In the genomic region with DNA sequence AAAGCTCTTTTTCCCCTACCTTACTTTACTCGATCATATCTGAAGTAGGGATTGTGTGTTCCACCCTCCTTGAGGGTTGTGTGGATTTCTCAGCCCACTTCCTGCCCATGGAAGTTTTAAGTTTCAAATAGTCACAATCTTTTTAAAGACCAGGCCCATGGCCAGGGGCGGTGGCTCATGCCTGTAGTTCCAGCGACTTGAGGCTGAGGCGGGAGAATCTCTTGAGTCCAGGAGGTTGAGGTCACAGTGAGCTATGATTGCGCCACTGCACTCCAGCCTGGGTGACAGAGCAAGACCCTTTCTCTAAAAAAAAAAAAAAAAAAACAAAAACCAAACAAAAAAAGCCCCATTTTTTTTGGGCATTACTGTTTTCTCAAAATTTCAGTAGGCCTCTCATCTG, we compare ENCODE assay signal across 12 cellular contexts. TPM values are rescaled to one million over a fixed set of nuclear protein-coding genes. Genes with fewer than 3 reads are reported as not detected.
DNase-seq lines count a peak whose midpoint lies in the region; ATAC-seq and TF ChIP-seq lines count a peak whose summit lies in the region.
"Had no signal": no experiment of that assay in that cellular context is flagged by ENCODE, and none has a peak within 500 bp of the region (broad histone marks: within the 10 kb centered on the region; RNA-seq: fewer than 3 reads in every experiment).

No MANE protein-coding gene starts in this region.

- no peak overlapping the region for H3K27ac Mint-ChIP-seq in endodermal cell

- H3K4me3 ChIP-seq in heart right ventricle: no peak overlapping the region
- H3K4me3 ChIP-seq in endodermal cell (ENCODE audit: low read length): no peak overlapping the region

- H3K27me3 ChIP-seq in heart right ventricle (no peaks in the 10 kb centered on the region), endodermal cell (ENCODE audit: control insufficient read depth, insufficient read depth, low read length, poor library complexity, severe bottlenecking) (no peaks in the 10 kb centered on the region)

- intact Hi-C loops in Right ventricle myocardium inferior (cut with DNase I): no loop called here
- intact Hi-C loops in cardiac septum (cut with DNase I): loop anchor here (10.0 kb wide), 1 partner anchor 253 kb away; no protein-coding TSS in a partner anchor
- intact Hi-C loops in heart right ventricle (cut with DNase I): loop anchor here in 4 of 10 donors (10.0 kb wide), 2 partner anchors 103 to 163 kb away; no protein-coding TSS in a partner anchor
- intact Hi-C loops in sciatic nerve (cut with DNase I): loop anchor here (10.0 kb wide), 1 partner anchor 163 kb away; no protein-coding TSS in a partner anchor

- H3K4me3 Mint-ChIP-seq in endodermal cell: no peak overlapping the region
- H3K4me3 Mint-ChIP-seq: activated CD4-positive, alpha-beta T cell treated with anti-CD3 and anti-CD28 coated beads, Interleukin-2, amount 10 ng/mL, durations not matched to agents 7 days and 5 days had no signal

- no peaks in the 10 kb centered on the region for H3K27me3 Mint-ChIP-seq in endodermal cell (ENCODE audit: insufficient read depth)
- H3K27me3 Mint-ChIP-seq: activated CD4-positive, alpha-beta T cell treated with anti-CD3 and anti-CD28 coated beads, Interleukin-2, amount 10 ng/mL, durations not matched to agents 7 days and 5 days had no signal

- no peaks in the 10 kb centered on the region for H3K4me1 Mint-ChIP-seq in endodermal cell

- H3K36me3 ChIP-seq in heart right ventricle (peaks cover 0 to 47% (median 0%) of the 10 kb centered on the region in 9 donors), endodermal cell (ENCODE audit: control insufficient read depth, insufficient read depth, low read length) (peaks cover 13% of the 10 kb centered on the region)

- H3K9ac ChIP-seq in endodermal cell (ENCODE audit: extremely low read depth, low read length, poor library complexity, severe bottlenecking): no peak overlapping the region

- peaks cover 25% of the 10 kb centered on the region for H3K36me3 Mint-ChIP-seq in endodermal cell (ENCODE audit: low read depth)

- ATAC-seq in Right ventricle myocardium inferior: peak; percentile 84
- ATAC-seq in heart right ventricle: peak; percentile 61 to 82 (median 76)
- peak; percentile 67 for ATAC-seq in sciatic nerve
- ATAC-seq in GM19455 (IDR thresholded peaks at IDR 0.05; ENCODE audit: unreplicated experiment): no peak
- no peak for ATAC-seq in GM18498 (IDR thresholded peaks at IDR 0.05; ENCODE audit: unreplicated experiment)

- DNase-seq in Right ventricle myocardium inferior (ENCODE audit: missing footprints) (peak; percentile 86), cardiac septum (ENCODE audit: low spot score) (no peak), heart right ventricle (peak; percentile 63 to 71), sciatic nerve (ENCODE audit: low spot score) (peak; percentile 71), endodermal cell (no peak)
- DNase-seq in activated CD4-positive, CD25-positive, alpha-beta regulatory T cell (lab: John Stamatoyannopoulos, UW): no peak
- DNase-seq: activated CD4-positive, alpha-beta T cell treated with anti-CD3 and anti-CD28 coated beads, Interleukin-2, amount 10 ng/mL, durations not matched to agents 7 days and 5 days; kidney glomerular epithelial cell; NCI-H2227 treated with DMSO at 0.1 percent for 48 hours had no signal

- H3K4me1 ChIP-seq in heart right ventricle (peaks cover under 1 to 27% (median 10%) of the 10 kb centered on the region in 9 donors), endodermal cell (ENCODE audit: control insufficient read depth, insufficient read depth, low read length) (no peaks in the 10 kb centered on the region)

- H3K9me3 ChIP-seq in heart right ventricle: peaks cover 0 to 9% (median 0%) of the 10 kb centered on the region in 11 donors
- H3K9me3 ChIP-seq in endodermal cell (ENCODE audit: control insufficient read depth, low read length): no peaks in the 10 kb centered on the region

- H3K27ac ChIP-seq in heart right ventricle: peak overlapping the region; percentile 52 to 85 (median 78)
- no peak overlapping the region for H3K27ac ChIP-seq in endodermal cell (ENCODE audit: low read depth, low read length)

- H3K9me3 Mint-ChIP-seq in endodermal cell: no peaks in the 10 kb centered on the region
- H3K9me3 Mint-ChIP-seq: activated CD4-positive, alpha-beta T cell treated with anti-CD3 and anti-CD28 coated beads, Interleukin-2, amount 10 ng/mL, durations not matched to agents 7 days and 5 days had no signal

- TF ChIP-seq CTCF in heart right ventricle (IDR thresholded peaks at IDR 0.05) (no peak), endodermal cell (conservative IDR thresholded peaks at IDR 0.05) (no peak)

- 56 to 59% methylated on average over 5 of the region's 5 CpGs for WGBS in heart right ventricle, 2 donors
- WGBS in endodermal cell (ENCODE audit: insufficient coverage in 1 of 2, insufficient read length in 1 of 2), 2 experiments: 92 to 100% methylated on average over 4 to 5 of the region's 5 CpGs

RNA-seq across cellular contexts. Expression of a gene that starts 36.3 kb away (rescaled TPM):
- total RNA-seq in Right ventricle myocardium inferior (0.60 TPM), cardiac septum (0.65 TPM), heart right ventricle (1 to 10 TPM in 3 of 10 donors, under 1 TPM in 6, not detected in 1; 0.33 to 2.6 (median 0.70) TPM), sciatic nerve (0.98 TPM), endodermal cell (under 1 TPM; 0.11 to 0.69 TPM)
- polyA plus RNA-seq in heart right ventricle: 1 to 10 TPM in 1 of 2 donors, under 1 TPM in 1; 0.59 to 2.6 TPM
- polyA plus RNA-seq in endodermal cell (2013, experiment 1 of 2): 1.7 TPM
- polyA plus RNA-seq in endodermal cell (2013, experiment 2 of 2): 1.9 TPM
- total RNA-seq: activated CD4-positive, alpha-beta T cell treated with anti-CD3 and anti-CD28 coated beads, Interleukin-2, amount 10 ng/mL, durations not matched to agents 7 days and 5 days; OCI-LY7 had no signal

RNA-seq across cellular contexts. Expression of a gene that starts 42.4 kb away (rescaled TPM):
- total RNA-seq in Right ventricle myocardium inferior: 36.8 TPM
- 27.9 TPM for total RNA-seq in cardiac septum
- 10 to 100 TPM; 24.4 to 39.9 (median 32.7) TPM for total RNA-seq in heart right ventricle
- polyA plus RNA-seq in heart right ventricle: 10 to 100 TPM; 43.4 to 56.1 TPM
- total RNA-seq in sciatic nerve: 24.9 TPM
- total RNA-seq in endodermal cell: 10 to 100 TPM; 41.4 to 45.4 TPM
- polyA plus RNA-seq in endodermal cell (2013, experiment 1 of 2): 37.1 TPM
- 47.9 TPM for polyA plus RNA-seq in endodermal cell (2013, experiment 2 of 2)

RNA-seq across cellular contexts. Expression of a gene that starts 42.5 kb away (rescaled TPM):
- 36.5 TPM for total RNA-seq in Right ventricle myocardium inferior
- 40.1 TPM for total RNA-seq in cardiac septum
- 10 to 100 TPM; 37.7 to 51.8 (median 43.3) TPM for total RNA-seq in heart right ventricle
- 10 to 100 TPM; 22.3 to 43.8 TPM for polyA plus RNA-seq in heart right ventricle
- total RNA-seq in sciatic nerve: 79.2 TPM
- 100 to 1,000 TPM; 108 to 117 TPM for total RNA-seq in endodermal cell
- 100 TPM for polyA plus RNA-seq in endodermal cell (2013, experiment 1 of 2)
- 91.8 TPM for polyA plus RNA-seq in endodermal cell (2013, experiment 2 of 2)

Comparison
In these comparisons a context has a peak if more than half of its experiments do, and no peak if none do; other contexts are left out.
1. DNase-seq: peak in Right ventricle myocardium inferior (single experiment), heart right ventricle (2 of 2) and sciatic nerve (single experiment); none in cardiac septum (single experiment), activated CD4-positive, CD25-positive, alpha-beta regulatory T cell (0 of 4) and endodermal cell (single experiment).
2. ATAC-seq: peak in Right ventricle myocardium inferior (single experiment), heart right ventricle (8 of 8) and sciatic nerve (single experiment); none in GM19455 (single experiment) and GM18498 (single experiment).